16 cellular contexts compared by ENCODE assay signal in genomic region chr18:25223899-25224607, GRCh38.
"Had no signal": no experiment of that assay in that cellular context is flagged by ENCODE, and none has a peak within 500 bp of the region (broad histone marks: within the 10 kb centered on the region; RNA-seq: fewer than 3 reads in every experiment).

No MANE protein-coding gene starts in this region.

- H3K36me3 ChIP-seq: uterus had no signal

- H3K9me3 Mint-ChIP-seq: activated B cell treated with CpG ODN at 0.5 μM for 24 hours, nephron had no signal

- ATAC-seq: activated CD8-positive, alpha-beta T cell treated with anti-CD3 and anti-CD28 coated beads, Interleukin-2, amount 10 ng/mL, durations not matched to agents 7 days and 5 days; activated naive CD4-positive, alpha-beta T cell treated with anti-CD3 and anti-CD28 coated beads, Interleukin-2, amount 50 U/mL, for 72 hours had no signal

- H3K27me3 Mint-ChIP-seq: activated B cell treated with CpG ODN at 0.5 μM for 24 hours had no signal

- H3K4me3 Mint-ChIP-seq: activated B cell treated with CpG ODN at 0.5 μM for 24 hours; activated CD8-positive, alpha-beta T cell treated with anti-CD3 and anti-CD28 coated beads, Interleukin-2, amount 10 ng/mL, durations not matched to agents 7 days and 5 days; nephron had no signal

- H3K27me3 ChIP-seq: tibial nerve, uterus had no signal

- DNase-seq: activated B cell treated with CpG ODN at 0.5 μM for 24 hours; activated CD4-positive, alpha-beta T cell treated with anti-CD3 and anti-CD28 coated beads for 48 hours; activated CD8-positive, alpha-beta memory T cell treated with anti-CD3 and anti-CD28 coated beads, Interleukin-2, amount 50 U/mL, for 4 hours; activated CD8-positive, alpha-beta T cell treated with anti-CD3 and anti-CD28 coated beads, Interleukin-2, amount 10 ng/mL, durations not matched to agents 7 days and 5 days; activated effector memory CD4-positive, alpha-beta T cell treated with anti-CD3 and anti-CD28 coated beads, Interleukin-2, amount 50 U/mL, for 16 hours; activated T-cell treated with anti-CD3 and anti-CD28 coated beads, Interleukin-2, amount 50 U/mL, for 48 hours; central memory CD4-positive, alpha-beta T cell; cortex of kidney; effector CD8-positive, alpha-beta T cell; hippocampal formation; stimulated activated naive CD4-positive, alpha-beta T cell; T-helper 2 cell; uterus had no signal

- H3K27ac Mint-ChIP-seq: activated B cell treated with CpG ODN at 0.5 μM for 24 hours; activated CD8-positive, alpha-beta T cell treated with anti-CD3 and anti-CD28 coated beads, Interleukin-2, amount 10 ng/mL, durations not matched to agents 7 days and 5 days; activated naive CD4-positive, alpha-beta T cell treated with anti-CD3 and anti-CD28 coated beads, Interleukin-2, amount 50 U/mL, for 72 hours had no signal

- H3K9me3 ChIP-seq: tibial nerve, uterus had no signal

- H3K27ac ChIP-seq: tibial nerve, uterus had no signal

- H3K4me1 Mint-ChIP-seq: activated B cell treated with CpG ODN at 0.5 μM for 24 hours had no signal

- H3K4me3 ChIP-seq: tibial nerve, uterus had no signal

- H3K4me1 ChIP-seq: uterus had no signal

- H3K36me3 Mint-ChIP-seq: activated naive CD4-positive, alpha-beta T cell treated with anti-CD3 and anti-CD28 coated beads, Interleukin-2, amount 50 U/mL, for 72 hours had no signal
